Comparison of ENCODE assay signal across 27 cellular contexts in the genomic region with DNA sequence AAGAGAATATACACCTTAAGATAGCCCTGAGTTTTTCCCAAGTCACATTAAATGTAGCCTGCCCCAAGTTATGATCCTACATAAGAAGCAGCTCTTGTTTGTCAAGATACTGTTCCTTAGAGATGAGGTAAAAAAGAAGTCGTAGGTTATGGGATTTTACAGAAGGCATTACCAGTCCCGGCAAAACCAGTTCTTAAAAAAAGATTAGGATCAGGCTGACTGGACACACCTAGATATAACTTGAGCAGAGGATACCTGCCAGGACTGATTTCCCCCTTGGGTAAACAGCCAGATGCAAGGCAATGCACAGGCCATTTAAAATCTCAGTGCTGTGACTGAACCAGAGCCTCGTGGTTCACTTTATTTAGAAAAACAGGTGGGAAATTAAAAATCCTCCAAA.
"Had no signal": no experiment of that assay in that cellular context is flagged by ENCODE, and none has a peak within 500 bp of the region (broad histone marks: within the 10 kb centered on the region; RNA-seq: fewer than 3 reads in every experiment).

No MANE protein-coding gene starts in this region.

- ATAC-seq: activated naive CD8-positive, alpha-beta T cell treated with anti-CD3 and anti-CD28 coated beads, Interleukin-2, amount 50 U/mL, for 24 hours; gastroesophageal sphincter; left lobe of liver; sciatic nerve; stimulated activated memory B cell treated with anti-CD40 and anti-IgM and Interleukin-4, amounts not matched to agents 10 μg/mL and 1 μg/mL and 100 μg/mL, for 72 hours; WTC11 had no signal

- H3K4me1 ChIP-seq: gastroesophageal sphincter, stomach, thyroid gland had no signal

- DNase-seq: activated CD4-positive, alpha-beta memory T cell treated with anti-CD3 and anti-CD28 coated beads, Interleukin-2, amount 10 ng/mL, durations not matched to agents 7 days and 5 days; activated CD4-positive, alpha-beta T cell treated with anti-CD3 and anti-CD28 coated beads for 1 hour; activated CD4-positive, alpha-beta T cell treated with anti-CD3 and anti-CD28 coated beads, Interleukin-2, amount 10 ng/mL, durations not matched to agents 7 days and 5 days; activated CD8-positive, alpha-beta memory T cell treated with anti-CD3 and anti-CD28 coated beads, Interleukin-2, amount 50 U/mL, for 48 hours; activated naive CD8-positive, alpha-beta T cell treated with anti-CD3 and anti-CD28 coated beads, Interleukin-2, amount 50 U/mL, for 24 hours; activated T-cell treated with anti-CD3 and anti-CD28 coated beads, Interleukin-2, amount 50 U/mL, for 24 hours; amygdala; central memory CD4-positive, alpha-beta T cell; endodermal cell; hippocampal formation; naive B cell; nephron progenitor cell; ovary; retina; stimulated activated CD4-positive, alpha-beta T cell treated with anti-CD3 and anti-CD28 coated beads, Interleukin-4, amount 100 ng/mL, for 4 hours; stimulated activated CD8-positive, alpha-beta memory T cell treated with anti-CD3 and anti-CD28 coated beads, Interleukin-4, amount 100 ng/mL, for 48 hours; stomach; T-helper 2 cell; thyroid gland had no signal

- H3K9me3 ChIP-seq: gastroesophageal sphincter, neutrophil, ovary, stomach, thyroid gland had no signal

- H3K27me3 ChIP-seq: gastroesophageal sphincter, neutrophil, ovary, stomach, thyroid gland had no signal

- H3K4me3 ChIP-seq: gastroesophageal sphincter, lung, ovary, skin epidermis, stomach, thyroid gland had no signal

- H3K36me3 ChIP-seq: gastroesophageal sphincter, neutrophil, ovary, stomach, thyroid gland had no signal

- H3K27ac ChIP-seq: gastroesophageal sphincter, neutrophil, ovary, skin epidermis, stomach, thyroid gland had no signal
